ENCODE assay signal across 18 cellular contexts in the genomic region with DNA sequence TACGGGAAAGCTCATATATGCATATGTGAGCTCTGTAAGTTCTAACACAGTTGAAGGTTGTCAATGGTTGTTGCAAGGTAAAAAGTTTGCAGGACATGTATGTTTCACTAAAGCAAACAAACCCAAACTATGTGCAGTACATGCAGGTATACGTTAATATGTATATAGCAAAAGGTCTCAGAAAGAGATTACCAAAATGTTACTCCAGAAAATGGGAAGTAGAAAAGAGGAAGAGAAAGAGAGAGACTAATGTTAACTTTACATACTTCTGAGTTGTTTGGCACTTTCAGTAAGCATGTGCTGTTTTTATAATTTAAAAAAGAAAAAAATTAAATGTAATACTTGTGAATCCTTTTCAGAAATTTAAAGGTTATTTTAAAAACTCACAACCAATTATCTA. TPM values are rescaled to one million over a fixed set of nuclear protein-coding genes. Genes with fewer than 3 reads are reported as not detected.
DNase-seq lines count a peak whose midpoint lies in the region; ATAC-seq and TF ChIP-seq lines count a peak whose summit lies in the region.
"Had no signal": no experiment of that assay in that cellular context is flagged by ENCODE, and none has a peak within 500 bp of the region (broad histone marks: within the 10 kb centered on the region; RNA-seq: fewer than 3 reads in every experiment).

No MANE protein-coding gene starts in this region.

- ATAC-seq in GM21390 (IDR thresholded peaks at IDR 0.05; ENCODE audit: unreplicated experiment): peak; percentile 49
- peak; percentile 40 for ATAC-seq in HG03575 (IDR thresholded peaks at IDR 0.05; ENCODE audit: extremely low read depth, insufficient number of reproducible peaks, low FRiP score, unreplicated experiment)
- peak; percentile 44 for ATAC-seq in upper lobe of right lung
- no peak for ATAC-seq in T-cell (replicated peaks in 1 of 4)
- ATAC-seq: activated CD4-positive, CD25-positive, alpha-beta regulatory T cell treated with anti-CD3 and anti-CD28 coated beads, Interleukin-2, amount 50 U/mL, for 24 hours had no signal

- no peaks in the 10 kb centered on the region for H3K27me3 Mint-ChIP-seq in T-cell
- H3K27me3 Mint-ChIP-seq: activated naive CD8-positive, alpha-beta T cell treated with anti-CD3 and anti-CD28 coated beads, Interleukin-2, amount 10 ng/mL, durations not matched to agents 7 days and 5 days had no signal

- intact Hi-C loops in upper lobe of right lung (cut with DNase I): no loop called here

- no peaks in the 10 kb centered on the region for H3K27me3 ChIP-seq in upper lobe of right lung

- peaks cover 3% of the 10 kb centered on the region for H3K36me3 Mint-ChIP-seq in T-cell
- H3K36me3 Mint-ChIP-seq: CD14-positive monocyte, mesothelial cell of epicardium had no signal

- POLR2A ChIA-PET in T-cell (lab: Charles Lee): interaction anchor here in 1 of 2 donors (0.6 kb wide), 1 partner anchor 8 kb away, joined by 4 read pairs; no protein-coding TSS in a partner anchor

- no peak for TF ChIP-seq CTCF in upper lobe of right lung (IDR thresholded peaks at IDR 0.05)

- H3K4me1 Mint-ChIP-seq in T-cell: peaks cover 2 to 7% (median 7%) of the 10 kb centered on the region in 3 donors
- H3K4me1 Mint-ChIP-seq: endodermal cell had no signal

- peak; percentile 70 for DNase-seq in SIG-M5 treated with dmso at 0.1 percent for 504 hours (lab: John Stamatoyannopoulos, UW; ENCODE audit: unreplicated experiment)
- no peak for DNase-seq in upper lobe of right lung
- no peak for DNase-seq in D341Med (ENCODE audit: low spot score)
- no peak for DNase-seq in DMS114 treated with DMSO at 0.1 percent for 48 hours (lab: John Stamatoyannopoulos, UW; ENCODE audit: unreplicated experiment)
- DNase-seq in T-cell: no peak
- DNase-seq: activated CD8-positive, alpha-beta memory T cell treated with anti-CD3 and anti-CD28 coated beads, Interleukin-2, amount 50 U/mL, for 4 hours; activated naive CD8-positive, alpha-beta T cell treated with anti-CD3 and anti-CD28 coated beads, Interleukin-2, amount 10 ng/mL, durations not matched to agents 7 days and 5 days; EL; endodermal cell; foreskin fibroblast; NCI-H1930; NCI-H69 had no signal

- no peak overlapping the region for H3K4me3 ChIP-seq in upper lobe of right lung
- H3K4me3 ChIP-seq: skin epidermis had no signal

- no peak overlapping the region for H3K27ac Mint-ChIP-seq in T-cell
- H3K27ac Mint-ChIP-seq: activated naive CD8-positive, alpha-beta T cell treated with anti-CD3 and anti-CD28 coated beads, Interleukin-2, amount 10 ng/mL, durations not matched to agents 7 days and 5 days; endodermal cell; mesothelial cell of epicardium had no signal

- H3K27ac ChIP-seq in upper lobe of right lung: no peak overlapping the region
- H3K27ac ChIP-seq: skin epidermis had no signal

- no peaks in the 10 kb centered on the region for H3K9me3 Mint-ChIP-seq in T-cell
- H3K9me3 Mint-ChIP-seq: activated naive CD8-positive, alpha-beta T cell treated with anti-CD3 and anti-CD28 coated beads, Interleukin-2, amount 10 ng/mL, durations not matched to agents 7 days and 5 days; endodermal cell; mesothelial cell of epicardium had no signal

- CTCF ChIA-PET in T-cell (lab: Charles Lee): interaction anchor here in 1 of 2 donors (1.0 kb wide), 1 partner anchor 69 kb away, joined by 3 read pairs; no protein-coding TSS in a partner anchor

- no peaks in the 10 kb centered on the region for H3K36me3 ChIP-seq in upper lobe of right lung

- no peak overlapping the region for H3K4me3 Mint-ChIP-seq in T-cell
- H3K4me3 Mint-ChIP-seq: activated naive CD8-positive, alpha-beta T cell treated with anti-CD3 and anti-CD28 coated beads, Interleukin-2, amount 10 ng/mL, durations not matched to agents 7 days and 5 days; CD14-positive monocyte; endodermal cell; mesothelial cell of epicardium had no signal

- no peaks in the 10 kb centered on the region for H3K9me3 ChIP-seq in upper lobe of right lung

- H3K4me1 ChIP-seq in upper lobe of right lung: no peaks in the 10 kb centered on the region

RNA-seq across cellular contexts. Expression of a gene that starts 32.8 kb away (rescaled TPM):
- total RNA-seq in upper lobe of right lung (26.9 TPM), T-cell (10 to 100 TPM; 12.6 to 22.8 (median 20.4) TPM)

RNA-seq across cellular contexts. Expression of a gene that starts 33.3 kb away (rescaled TPM):
- 8.9 TPM for total RNA-seq in upper lobe of right lung
- total RNA-seq in T-cell: 1 to 10 TPM; 5.2 to 6.4 (median 5.6) TPM

Comparison
In these comparisons a context has a peak if more than half of its experiments do, and no peak if none do; other contexts are left out.
1. ATAC-seq: peak in GM21390 (single experiment), HG03575 (single experiment) and upper lobe of right lung (single experiment); none in T-cell (0 of 4).